Comparison of ENCODE assay signal across 21 cellular contexts in the genomic region with DNA sequence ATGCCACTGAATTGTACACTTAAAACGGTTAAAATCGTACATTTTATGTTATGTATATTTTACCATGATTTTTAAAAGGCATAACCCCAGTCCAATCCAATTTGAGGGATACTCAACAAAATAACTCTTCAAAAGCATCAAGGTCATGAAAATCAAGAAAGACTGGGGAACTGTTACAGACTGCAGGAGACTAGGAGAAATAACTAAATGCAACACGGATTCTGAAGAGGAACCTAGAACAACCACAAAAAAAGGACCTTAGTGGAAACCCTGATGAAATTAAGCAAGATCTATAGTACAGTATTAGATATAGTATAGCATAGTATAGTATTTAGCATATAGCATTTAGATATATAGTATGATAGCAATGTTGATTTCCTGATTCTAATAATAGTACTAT.
"Had no signal": no experiment of that assay in that cellular context is flagged by ENCODE, and none has a peak within 500 bp of the region (broad histone marks: within the 10 kb centered on the region; RNA-seq: fewer than 3 reads in every experiment).

No MANE protein-coding gene starts in this region.

- FAIRE-seq: bronchial epithelial cell, endothelial cell of umbilical vein had no signal

- H3K4me3 ChIP-seq: esophagus muscularis mucosa, gastroesophageal sphincter, heart right ventricle, mucosa of descending colon, prostate gland, right atrium auricular region, transverse colon, uterus had no signal

- H3K27me3 ChIP-seq: esophagus muscularis mucosa, gastroesophageal sphincter, heart right ventricle, right atrium auricular region, transverse colon had no signal

- DNase-seq: activated CD4-positive, alpha-beta T cell treated with anti-CD3 and anti-CD28 coated beads, Interleukin-2, amount 50 U/mL, for 1 hour; activated effector memory CD4-positive, alpha-beta T cell treated with anti-CD3 and anti-CD28 coated beads, Interleukin-2, amount 50 U/mL, for 16 hours; activated naive CD4-positive, alpha-beta T cell treated with anti-CD3 and anti-CD28 coated beads, Interleukin-2, amount 50 U/mL, for 16 hours; activated T-cell treated with anti-CD3 and anti-CD28 coated beads, Interleukin-2, amount 50 U/mL, for 72 hours; cerebellar nuclear complex; dermis blood vessel endothelial cell; effector memory CD4-positive, alpha-beta T cell; heart right ventricle; left ventricle myocardium superior; mucosa of descending colon; naive B cell; stimulated activated naive CD8-positive, alpha-beta T cell treated with anti-CD3 and anti-CD28 coated beads, Interleukin-15, Interleukin-2, amounts not matched to agents 100 U/mL and 50 U/mL, for 24 hours; T-helper 9 cell; transverse colon; uterus had no signal

- H3K27ac ChIP-seq: esophagus muscularis mucosa, gastroesophageal sphincter, heart right ventricle, prostate gland, right atrium auricular region, transverse colon, uterus had no signal
